In the genomic region with DNA sequence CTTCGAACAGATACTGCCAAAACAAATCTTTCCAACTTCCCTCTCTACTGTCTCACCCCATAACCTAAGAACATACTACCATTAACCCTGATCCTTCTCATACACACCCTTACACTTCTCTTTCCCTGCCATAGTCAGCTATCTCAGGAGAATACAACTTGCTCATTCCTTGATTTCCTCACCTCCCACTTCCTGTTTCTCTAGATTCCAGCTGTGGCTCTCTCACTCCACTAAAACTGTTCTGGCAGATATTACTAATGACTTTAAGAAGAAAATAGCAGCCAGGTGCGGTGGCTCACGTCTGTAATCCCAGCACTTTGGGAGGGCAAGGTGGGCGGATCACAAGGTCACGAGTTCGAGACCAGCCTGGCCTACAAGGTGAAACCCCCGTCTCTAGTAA, we compare ENCODE assay signal across 1 cellular context.
A peak's percentile ranks its signal among the peaks of the same experiment; 100 is the strongest.
TF ChIP-seq lines count a peak whose summit lies in the region.

No MANE protein-coding gene starts in this region.

TF ChIP-seq in GM12878, 131 proteins besides CTCF, POLR2A, EP300 and RAD21:
- TF ChIP-seq E4F1 (IDR thresholded peaks at IDR 0.05; ENCODE audit: borderline replicate concordance, partially characterized antibody) (no peak), SPI1 (IDR thresholded peaks at IDR 0.05; ENCODE audit: borderline replicate concordance, insufficient read depth, low read depth, low read length) (peak; percentile 27; the same call in 1 of the 2 replicates)
TF ChIP-seq in GM12878: peak in this region for 1.
